Comparison of ENCODE assay signal across 24 cellular contexts in genomic region chr2:32192418-32192817, GRCh38.
"Had no signal": no experiment of that assay in that cellular context is flagged by ENCODE, and none has a peak within 500 bp of the region (broad histone marks: within the 10 kb centered on the region; RNA-seq: fewer than 3 reads in every experiment).

No MANE protein-coding gene starts in this region.

- H3K9me3 ChIP-seq: gastrocnemius medialis, heart right ventricle, left ventricle myocardium inferior, tibial nerve had no signal

- H3K27ac ChIP-seq: gastrocnemius medialis, heart right ventricle, left ventricle myocardium inferior, tibial nerve, WERI-Rb-1 had no signal

- ATAC-seq: gastrocnemius medialis, heart right ventricle, sciatic nerve, T-helper 17 cell had no signal

- H3K27ac Mint-ChIP-seq: activated CD4-positive, alpha-beta memory T cell treated with anti-CD3 and anti-CD28 coated beads, Interleukin-2, amount 10 ng/mL, durations not matched to agents 7 days and 5 days; activated naive CD4-positive, alpha-beta T cell treated with anti-CD3 and anti-CD28 coated beads, Interleukin-2, amount 10 ng/mL, durations not matched to agents 7 days and 5 days; nephron progenitor cell had no signal

- H3K4me1 Mint-ChIP-seq: nephron progenitor cell had no signal

- H3K4me1 ChIP-seq: gastrocnemius medialis, heart right ventricle, tibial nerve had no signal

- H3K27me3 Mint-ChIP-seq: activated CD4-positive, alpha-beta memory T cell treated with anti-CD3 and anti-CD28 coated beads, Interleukin-2, amount 10 ng/mL, durations not matched to agents 7 days and 5 days; activated naive CD4-positive, alpha-beta T cell treated with anti-CD3 and anti-CD28 coated beads, Interleukin-2, amount 10 ng/mL, durations not matched to agents 7 days and 5 days; T-helper 17 cell had no signal

- FAIRE-seq: bronchial epithelial cell, urothelium cell line had no signal

- H3K4me3 Mint-ChIP-seq: activated CD4-positive, alpha-beta memory T cell treated with anti-CD3 and anti-CD28 coated beads, Interleukin-2, amount 10 ng/mL, durations not matched to agents 7 days and 5 days; activated naive CD4-positive, alpha-beta T cell treated with anti-CD3 and anti-CD28 coated beads, Interleukin-2, amount 10 ng/mL, durations not matched to agents 7 days and 5 days; immature natural killer cell; nephron progenitor cell; T-helper 17 cell had no signal

- DNase-seq: activated CD4-positive, alpha-beta memory T cell treated with anti-CD3 and anti-CD28 coated beads, Interleukin-2, amount 10 ng/mL, durations not matched to agents 7 days and 5 days; activated CD4-positive, alpha-beta T cell treated with anti-CD3 and anti-CD28 coated beads for 1 hour; activated CD8-positive, alpha-beta memory T cell treated with anti-CD3 and anti-CD28 coated beads, Interleukin-2, amount 50 U/mL, for 48 hours; activated naive CD4-positive, alpha-beta T cell treated with anti-CD3 and anti-CD28 coated beads, Interleukin-2, amount 10 ng/mL, durations not matched to agents 7 days and 5 days; cerebellar nuclear complex; effector CD4-positive, alpha-beta T cell; gastrocnemius medialis; heart right ventricle; immature natural killer cell; kidney glomerular epithelial cell; left ventricle myocardium inferior; mammary epithelial cell; nephron progenitor cell; nucleus accumbens; stimulated activated CD4-positive, alpha-beta T cell treated with anti-CD3 and anti-CD28 coated beads, Interleukin-4, amount 100 ng/mL, for 24 hours; stimulated activated naive CD4-positive, alpha-beta T cell; substantia nigra; T-helper 17 cell; WERI-Rb-1 had no signal

- H3K9me3 Mint-ChIP-seq: activated CD4-positive, alpha-beta memory T cell treated with anti-CD3 and anti-CD28 coated beads, Interleukin-2, amount 10 ng/mL, durations not matched to agents 7 days and 5 days; activated naive CD4-positive, alpha-beta T cell treated with anti-CD3 and anti-CD28 coated beads, Interleukin-2, amount 10 ng/mL, durations not matched to agents 7 days and 5 days; immature natural killer cell; nephron progenitor cell had no signal

- H3K27me3 ChIP-seq: gastrocnemius medialis, heart right ventricle, tibial nerve had no signal

- H3K4me3 ChIP-seq: gastrocnemius medialis, heart right ventricle, left ventricle myocardium inferior, smooth muscle cell, tibial nerve had no signal
